ENCODE assay signal across 9 cellular contexts in genomic region chr20:48686238-48687096, GRCh38.
A peak's percentile ranks its signal among the peaks of the same experiment; 100 is the strongest.
DNase-seq lines count a peak whose midpoint lies in the region; ATAC-seq and TF ChIP-seq lines count a peak whose summit lies in the region.
"Had no signal": no experiment of that assay in that cellular context is flagged by ENCODE, and none has a peak within 500 bp of the region (broad histone marks: within the 10 kb centered on the region; RNA-seq: fewer than 3 reads in every experiment).

No MANE protein-coding gene starts in this region.

- no peaks in the 10 kb centered on the region for H3K9me3 ChIP-seq in ascending aorta

- H3K4me1 ChIP-seq in ascending aorta = peaks cover 24 to 47% of the 10 kb centered on the region in 2 donors

- no peak for DNase-seq in activated naive CD4-positive, alpha-beta T cell treated with anti-CD3 and anti-CD28 coated beads, Interleukin-2, amount 50 U/mL, for 72 hours (ENCODE audit: low spot score in 2 of 2)
- DNase-seq in activated naive CD4-positive, alpha-beta T cell treated with anti-CD3 and anti-CD28 coated beads, Interleukin-2, amount 50 U/mL, for 16 hours = no peak
- DNase-seq in ascending aorta (ENCODE audit: low spot score in 2 of 2) = peak in 1 of 2 donors; percentile 84
- DNase-seq in iris pigment epithelial cell (ENCODE audit: low read depth) = peak; percentile 79
- no peak for DNase-seq in SW 1271 (lab: John Stamatoyannopoulos, UW)
- no peak for DNase-seq in NCI-H2196 (lab: John Stamatoyannopoulos, UW; ENCODE audit: unreplicated experiment)
- no peak for DNase-seq in activated CD4-positive, alpha-beta T cell treated with anti-CD3 and anti-CD28 coated beads, Interleukin-2, amount 50 U/mL, for 4 hours
- DNase-seq: AML-193 had no signal

- H3K36me3 Mint-ChIP-seq in activated naive CD4-positive, alpha-beta T cell treated with anti-CD3 and anti-CD28 coated beads, Interleukin-2, amount 50 U/mL, for 72 hours = no peaks in the 10 kb centered on the region

- peak overlapping the region; percentile 79 to 80 for H3K27ac ChIP-seq in ascending aorta
- H3K27ac ChIP-seq in temporal lobe (ENCODE audit: low read depth, low read length) = peak overlapping the region; percentile 11

- H3K36me3 ChIP-seq in ascending aorta = peaks cover 12 to 15% of the 10 kb centered on the region in 2 donors

- intact Hi-C loops in ascending aorta (cut with DNase I) = loop anchor here (1.0 kb wide), 1 partner anchor 34 kb away; no protein-coding TSS in a partner anchor

- no peak overlapping the region for H3K4me3 ChIP-seq in ascending aorta

- peak overlapping the region; percentile 66 to 84 for H3K27ac Mint-ChIP-seq in activated naive CD4-positive, alpha-beta T cell treated with anti-CD3 and anti-CD28 coated beads, Interleukin-2, amount 50 U/mL, for 72 hours

- TF ChIP-seq CTCF in ascending aorta (IDR thresholded peaks at IDR 0.05) = no peak

- no peaks in the 10 kb centered on the region for H3K27me3 ChIP-seq in ascending aorta

- no peaks in the 10 kb centered on the region for H3K9me3 Mint-ChIP-seq in activated naive CD4-positive, alpha-beta T cell treated with anti-CD3 and anti-CD28 coated beads, Interleukin-2, amount 50 U/mL, for 72 hours

- ATAC-seq in activated naive CD4-positive, alpha-beta T cell treated with anti-CD3 and anti-CD28 coated beads, Interleukin-2, amount 50 U/mL, for 72 hours = no peak
